16 cellular contexts compared by ENCODE assay signal in the genomic region with DNA sequence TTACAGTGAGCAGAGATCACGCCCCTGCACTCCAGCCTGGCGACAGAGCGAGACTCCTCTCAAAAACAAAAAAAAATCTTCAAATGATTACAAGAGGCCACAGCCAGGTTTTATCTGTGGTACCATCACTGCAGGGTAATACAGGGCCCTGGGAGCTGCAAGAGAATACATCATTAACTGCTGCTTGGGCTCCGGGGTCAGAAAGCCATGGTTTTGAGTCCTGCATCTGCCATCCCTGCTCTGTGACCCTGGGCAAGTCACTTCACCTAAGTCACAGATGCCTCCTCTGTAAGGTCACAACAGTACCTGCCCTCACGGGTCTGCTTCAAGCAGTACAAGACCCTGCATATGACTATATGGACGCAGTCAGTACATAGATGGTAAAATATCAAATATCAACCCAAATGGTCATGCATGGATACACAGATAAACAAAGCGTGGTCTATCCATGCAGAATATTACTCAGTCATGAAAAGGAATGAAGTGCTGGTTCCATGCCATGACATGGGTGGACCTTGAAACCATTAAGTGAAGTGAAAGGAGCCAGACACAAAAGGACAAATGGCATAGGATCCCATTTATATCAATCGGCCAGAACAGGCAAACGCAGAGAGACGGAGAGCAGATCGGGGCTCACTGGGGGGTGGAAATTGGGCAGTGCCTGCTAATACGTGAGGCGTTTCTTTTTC.
"Had no signal": no experiment of that assay in that cellular context is flagged by ENCODE, and none has a peak within 500 bp of the region (broad histone marks: within the 10 kb centered on the region; RNA-seq: fewer than 3 reads in every experiment).

No MANE protein-coding gene starts in this region.

- H3K4me3 Mint-ChIP-seq: activated naive CD4-positive, alpha-beta T cell treated with anti-CD3 and anti-CD28 coated beads, Interleukin-2, amount 50 U/mL, for 24 hours; stimulated activated naive CD8-positive, alpha-beta T cell treated with anti-CD3 and anti-CD28 coated beads, Interleukin-15, amount 100 ng/mL, for 72 hours had no signal

- H3K27ac ChIP-seq: colonic mucosa, upper lobe of left lung had no signal

- H3K27me3 Mint-ChIP-seq: activated naive CD4-positive, alpha-beta T cell treated with anti-CD3 and anti-CD28 coated beads, Interleukin-2, amount 50 U/mL, for 24 hours; naive B cell; progenitor cell of endocrine pancreas; stimulated activated naive CD8-positive, alpha-beta T cell treated with anti-CD3 and anti-CD28 coated beads, Interleukin-15, amount 100 ng/mL, for 72 hours had no signal

- H3K9me3 Mint-ChIP-seq: activated naive CD4-positive, alpha-beta T cell treated with anti-CD3 and anti-CD28 coated beads, Interleukin-2, amount 50 U/mL, for 24 hours had no signal

- H3K27ac Mint-ChIP-seq: activated naive CD4-positive, alpha-beta T cell treated with anti-CD3 and anti-CD28 coated beads, Interleukin-2, amount 50 U/mL, for 24 hours; progenitor cell of endocrine pancreas had no signal

- H3K36me3 ChIP-seq: colonic mucosa, upper lobe of left lung had no signal

- H3K9me3 ChIP-seq: colonic mucosa, upper lobe of left lung had no signal

- DNase-seq: activated CD4-positive, alpha-beta T cell treated with anti-CD3 and anti-CD28 coated beads, Interleukin-2, amount 50 U/mL, for 1 hour; activated CD4-positive, CD25-positive, alpha-beta regulatory T cell; activated effector memory CD4-positive, alpha-beta T cell treated with anti-CD3 and anti-CD28 coated beads, Interleukin-2, amount 50 U/mL, for 16 hours; activated T-cell treated with anti-CD3 and anti-CD28 coated beads, Interleukin-2, amount 50 U/mL, for 1 hour; amniotic stem cell; colonic mucosa; naive B cell; occipital lobe; right cardiac atrium; stimulated activated naive CD8-positive, alpha-beta T cell treated with anti-CD3 and anti-CD28 coated beads, Interleukin-15, amount 100 ng/mL, for 72 hours; upper lobe of left lung had no signal

- H3K27me3 ChIP-seq: colonic mucosa, upper lobe of left lung had no signal

- ATAC-seq: esophagus mucosa; left lobe of liver; right cardiac atrium; stimulated activated naive CD8-positive, alpha-beta T cell treated with anti-CD3 and anti-CD28 coated beads, Interleukin-15, amount 100 ng/mL, for 72 hours had no signal

- H3K4me3 ChIP-seq: colonic mucosa, skin epidermis, upper lobe of left lung had no signal
